In the genomic region with DNA sequence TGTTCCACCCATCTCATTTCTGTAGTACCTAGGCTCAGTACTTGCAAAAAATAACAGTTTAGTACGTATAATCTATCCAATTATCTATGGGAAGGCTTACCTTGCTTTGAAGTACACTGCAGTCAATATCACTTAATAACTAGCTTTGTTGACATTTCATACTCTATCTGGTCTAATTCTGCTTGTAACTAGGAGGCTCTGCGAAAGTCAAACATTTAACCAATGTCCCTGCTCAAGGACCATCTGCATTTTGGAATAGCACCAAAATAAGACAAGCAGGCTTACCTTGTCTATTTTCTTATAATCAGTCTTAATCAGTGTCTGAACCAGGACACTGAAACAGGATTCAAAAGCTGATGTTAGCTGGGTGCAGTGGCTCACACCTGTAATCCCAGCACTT, we compare ENCODE assay signal across 20 cellular contexts. TPM values are rescaled to one million over a fixed set of nuclear protein-coding genes. Genes with fewer than 3 reads are reported as not detected.
A peak's percentile ranks its signal among the peaks of the same experiment; 100 is the strongest.
DNase-seq lines count a peak whose midpoint lies in the region; ATAC-seq, FAIRE-seq and TF ChIP-seq lines count a peak whose summit lies in the region.
"Had no signal": no experiment of that assay in that cellular context is flagged by ENCODE, and none has a peak within 500 bp of the region (broad histone marks: within the 10 kb centered on the region; RNA-seq: fewer than 3 reads in every experiment).

No MANE protein-coding gene starts in this region.

- H3K27ac ChIP-seq in gastroesophageal sphincter: peak overlapping the region in 3 of 4 donors; percentile 27 to 65 (median 51)
- H3K27ac ChIP-seq in naive thymus-derived CD4-positive, alpha-beta T cell (ENCODE audit: low read depth, low read length): no peak overlapping the region
- H3K27ac ChIP-seq in RWPE1: no peak overlapping the region

- peaks cover 23 to 72% (median 44%) of the 10 kb centered on the region in 5 donors for H3K36me3 Mint-ChIP-seq in naive thymus-derived CD4-positive, alpha-beta T cell

- H3K4me3 Mint-ChIP-seq in naive thymus-derived CD4-positive, alpha-beta T cell: no peak overlapping the region
- H3K4me3 Mint-ChIP-seq: CD14-positive monocyte had no signal

- FAIRE-seq in D721Med (lab: Jason Lieb, UNC): peak; percentile 91
- FAIRE-seq: GM12892 had no signal

- H3K27me3 Mint-ChIP-seq in naive thymus-derived CD4-positive, alpha-beta T cell: no peaks in the 10 kb centered on the region

- TF ChIP-seq CTCF in D721Med (IDR thresholded peaks at IDR 0.05; ENCODE audit: insufficient read depth, missing control alignments) (no peak), gastroesophageal sphincter (IDR thresholded peaks at IDR 0.05) (no peak), RWPE1 (conservative IDR thresholded peaks at IDR 0.05; ENCODE audit: low read depth) (no peak)

- TF ChIP-seq POLR2A in gastroesophageal sphincter (IDR thresholded peaks at IDR 0.05): no peak

- peaks cover 0 to 30% (median 12%) of the 10 kb centered on the region in 3 donors for H3K4me1 ChIP-seq in gastroesophageal sphincter
- no peaks in the 10 kb centered on the region for H3K4me1 ChIP-seq in naive thymus-derived CD4-positive, alpha-beta T cell (ENCODE audit: control insufficient read depth in 2 of 2, insufficient read depth in 2 of 2, low read length in 2 of 2)

- intact Hi-C loops in naive thymus-derived CD4-positive, alpha-beta T cell (cut with micrococcal nuclease): no loop called here

- peaks cover 0 to 81% of the 10 kb centered on the region in 2 donors for H3K36me3 ChIP-seq in gastroesophageal sphincter
- H3K36me3 ChIP-seq in naive thymus-derived CD4-positive, alpha-beta T cell (ENCODE audit: control insufficient read depth in 2 of 3, insufficient read depth in 3 of 3, low read length in 3 of 3): peaks cover 0 to 41% (median 9%) of the 10 kb centered on the region in 3 experiments

- whole genome bisulfite sequencing in gastroesophageal sphincter (ENCODE audit: low coverage in 1 of 2), 2 donors: 24 to 62% methylated on average over 2 of the region's 2 CpGs

- POLR2A ChIA-PET in naive thymus-derived CD4-positive, alpha-beta T cell (lab: Charles Lee): no interaction called here
- POLR2A ChIA-PET in RWPE1 (lab: Yijun Ruan, JAX; ENCODE audit: low non-redundant PET): no interaction called here

- no peak overlapping the region for H3K27ac Mint-ChIP-seq in naive thymus-derived CD4-positive, alpha-beta T cell
- H3K27ac Mint-ChIP-seq: CD14-positive monocyte had no signal

- H3K4me3 ChIP-seq in gastroesophageal sphincter: no peak overlapping the region
- no peak overlapping the region for H3K4me3 ChIP-seq in naive thymus-derived CD4-positive, alpha-beta T cell (ENCODE audit: low read length)

- H3K9me3 ChIP-seq in gastroesophageal sphincter: no peaks in the 10 kb centered on the region
- no peaks in the 10 kb centered on the region for H3K9me3 ChIP-seq in naive thymus-derived CD4-positive, alpha-beta T cell (ENCODE audit: control insufficient read depth in 2 of 3, low read length in 3 of 3)

- CTCF ChIA-PET in naive thymus-derived CD4-positive, alpha-beta T cell (lab: Charles Lee): no interaction called here
- CTCF ChIA-PET in RWPE1 (lab: Yijun Ruan, JAX): no interaction called here

- DNase-seq in D721Med (ENCODE audit: insufficient read length, low spot score) (no peak), NCI-H1417 (lab: John Stamatoyannopoulos, UW) (peak in 2 of 3 experiments; percentile 51 to 82), NCI-H82 treated with DMSO at 0.1 percent for 48 hours (lab: John Stamatoyannopoulos, UW; ENCODE audit: unreplicated experiment) (peak; percentile 75), DMS 273 treated with DMSO at 0.1 percent for 48 hours (lab: John Stamatoyannopoulos, UW) (no peak), RWPE1 (ENCODE audit: low spot score) (no peak)
- DNase-seq in naive thymus-derived CD4-positive, alpha-beta T cell: no peak
- DNase-seq: ACHN, AML-193, DMS153, Kasumi-1, MM.1S, NCI-H2107, NCI-H2227 treated with DMSO at 0.1 percent for 48 hours, NCI-H524, RPMI8226 had no signal

- no peak for TF ChIP-seq EP300 in gastroesophageal sphincter (IDR thresholded peaks at IDR 0.05)

- H3K27me3 ChIP-seq in gastroesophageal sphincter: no peaks in the 10 kb centered on the region
- no peaks in the 10 kb centered on the region for H3K27me3 ChIP-seq in naive thymus-derived CD4-positive, alpha-beta T cell (ENCODE audit: control insufficient read depth in 2 of 2, insufficient read depth in 2 of 2, low read length in 2 of 2)

- ATAC-seq in gastroesophageal sphincter (no peak), GM21529 (IDR thresholded peaks at IDR 0.05; ENCODE audit: unreplicated experiment) (no peak)
- ATAC-seq in naive thymus-derived CD4-positive, alpha-beta T cell: no peak

- H3K9me3 Mint-ChIP-seq in naive thymus-derived CD4-positive, alpha-beta T cell: no peaks in the 10 kb centered on the region

- H3K4me1 Mint-ChIP-seq in naive thymus-derived CD4-positive, alpha-beta T cell: peaks cover 0 to 53% (median 0%) of the 10 kb centered on the region in 7 donors
- H3K4me1 Mint-ChIP-seq: CD14-positive monocyte had no signal

RNA-seq across cellular contexts. Expression of gene WDR25, which starts 13.2 kb away (rescaled TPM):
- 10 to 100 TPM in 1 of 4 donors, 1 to 10 TPM in 3; 7.3 to 12.9 (median 8.0) TPM for total RNA-seq in gastroesophageal sphincter
- total RNA-seq in naive thymus-derived CD4-positive, alpha-beta T cell: 10 to 100 TPM in 1 of 5 experiments, 1 to 10 TPM in 4; 5.4 to 11.6 (median 6.6) TPM
- polyA plus RNA-seq in naive thymus-derived CD4-positive, alpha-beta T cell: 10 to 100 TPM; 12.2 to 18.1 TPM

RNA-seq across cellular contexts. Expression of gene SLC25A47, which starts 39.9 kb away (rescaled TPM):
- under 1 TPM in 1 of 4 donors, not detected in 3; 0.31 TPM for total RNA-seq in gastroesophageal sphincter
- not detected for total RNA-seq in naive thymus-derived CD4-positive, alpha-beta T cell
- not detected for polyA plus RNA-seq in naive thymus-derived CD4-positive, alpha-beta T cell
- total RNA-seq: H4 had no signal
- polyA plus RNA-seq: CD14-positive monocyte had no signal

RNA-seq across cellular contexts. Expression of gene SLC25A29, which starts 56.8 kb away (rescaled TPM):
- 10 to 100 TPM; 36.4 to 65.4 (median 52.9) TPM for total RNA-seq in gastroesophageal sphincter
- total RNA-seq in naive thymus-derived CD4-positive, alpha-beta T cell: 10 to 100 TPM in 3 of 5 experiments, 1 to 10 TPM in 2; 5.9 to 25.6 (median 10.4) TPM
- polyA plus RNA-seq in naive thymus-derived CD4-positive, alpha-beta T cell: 1 to 10 TPM in 1 of 2 donors, under 1 TPM in 1; 0.38 to 5.3 TPM

Comparison
In these comparisons a context has a peak if more than half of its experiments do, and no peak if none do; other contexts are left out.
1. DNase-seq: peak in NCI-H1417 (2 of 3) and NCI-H82 treated with DMSO at 0.1 percent for 48 hours (single experiment); none in D721Med (single experiment), DMS 273 treated with DMSO at 0.1 percent for 48 hours (single experiment), naive thymus-derived CD4-positive, alpha-beta T cell (0 of 9) and RWPE1 (single experiment).
2. H3K27ac ChIP-seq: peak in gastroesophageal sphincter (3 of 4); none in naive thymus-derived CD4-positive, alpha-beta T cell (single experiment) and RWPE1 (single experiment).